1 cellular context compared by ENCODE assay signal in genomic region chr9:136711751-136712689, GRCh38.
A peak's percentile ranks its signal among the peaks of the same experiment; 100 is the strongest.
TF ChIP-seq lines count a peak whose summit lies in the region.

TSS of gene DIPK1B (plus strand) at chr9:136712572. CDS start at chr9:136712666, 94 bp downstream.

TF ChIP-seq in H1, 55 proteins besides CTCF, POLR2A, EP300 and RAD21 (continued from another document):
- TF ChIP-seq ATF2 (IDR thresholded peaks at IDR 0.05; ENCODE audit: low read length) (no peak), SIN3A (conservative IDR thresholded peaks at IDR 0.05 in 1 of 2, IDR thresholded peaks at IDR 0.05 in 1 of 2; ENCODE audit: low read depth in 1 of 2, low read length in 2 of 2) (no peak; a peak in 1 of 4 replicates), KDM4A (IDR thresholded peaks at IDR 0.05; ENCODE audit: low read depth, low read length, severe bottlenecking) (peak; percentile 87), ASH2L (IDR thresholded peaks at IDR 0.05; ENCODE audit: low read length) (peak; percentile 73), SP1 (IDR thresholded peaks at IDR 0.05; ENCODE audit: low read depth, low read length) (peak; percentile 12; the same call in 1 of the 2 replicates), CREB1 (IDR thresholded peaks at IDR 0.05) (no peak), ZNF274 (IDR thresholded peaks at IDR 0.05; ENCODE audit: borderline replicate concordance, extremely low read depth, low read length) (no peak), SAP30 (IDR thresholded peaks at IDR 0.05; ENCODE audit: insufficient read depth, insufficient replicate concordance, low read length) (no peak), EZH2 (IDR thresholded peaks at IDR 0.05; ENCODE audit: low read depth, low read length, severe bottlenecking) (no peak), BACH1 (IDR thresholded peaks at IDR 0.05; ENCODE audit: low read length) (peak; percentile 38; the same call in 1 of the 2 replicates), CEBPB (IDR thresholded peaks at IDR 0.05; ENCODE audit: low read depth, low read length) (no peak), EGR1 (IDR thresholded peaks at IDR 0.05; ENCODE audit: borderline replicate concordance, low read depth, low read length) (no peak), TCF12 (IDR thresholded peaks at IDR 0.05; ENCODE audit: low read depth, low read length) (no peak), SUZ12 (IDR thresholded peaks at IDR 0.05; ENCODE audit: low read length) (no peak), TAF7 (optimal IDR thresholded peaks at IDR 0.05; ENCODE audit: borderline replicate concordance, low read depth, low read length) (no peak), PHF8 (conservative IDR thresholded peaks at IDR 0.05; ENCODE audit: low read depth, low read length) (no peak; the same call in none of the 2 replicates), GABPA (IDR thresholded peaks at IDR 0.05; ENCODE audit: borderline replicate concordance, insufficient read depth, low read length) (no peak), JUND (IDR thresholded peaks at IDR 0.05; ENCODE audit: low read length) (no peak), USF2 (IDR thresholded peaks at IDR 0.05; ENCODE audit: low read length) (no peak), MAFK (IDR thresholded peaks at IDR 0.05; ENCODE audit: low read depth, low read length) (no peak), SIX5 (IDR thresholded peaks at IDR 0.05; ENCODE audit: low read depth, low read length) (no peak), RXRA (IDR thresholded peaks at IDR 0.05; ENCODE audit: insufficient read depth, low read depth, low read length) (no peak), POLR2AphosphoS5 (IDR thresholded peaks at IDR 0.05; ENCODE audit: low read depth, low read length) (no peak), CBX8 (IDR thresholded peaks at IDR 0.05; ENCODE audit: borderline replicate concordance, low read depth, low read length) (no peak), E2F6 (IDR thresholded peaks at IDR 0.05) (no peak), ATF3 (IDR thresholded peaks at IDR 0.05; ENCODE audit: insufficient read depth, low read depth, low read length) (no peak), CBX5 (IDR thresholded peaks at IDR 0.05; ENCODE audit: low read depth, low read length) (no peak), RFX5 (IDR thresholded peaks at IDR 0.05; ENCODE audit: borderline replicate concordance, low read depth, low read length) (no peak), YY1 (IDR thresholded peaks at IDR 0.05; ENCODE audit: low read depth, low read length) (no peak), FOSL1 (IDR thresholded peaks at IDR 0.05; ENCODE audit: insufficient read depth, low read depth, low read length) (no peak), HDAC2 (IDR thresholded peaks at IDR 0.05; ENCODE audit: borderline replicate concordance in 1 of 2, low read depth in 2 of 2, low read length in 2 of 2) (0 out of 4 replicates have a peak, but pooled peaks of 1 of the 2 experiments have one; percentile 23), CTBP2 (IDR thresholded peaks at IDR 0.05; ENCODE audit: borderline replicate concordance, insufficient read depth, insufficient read length, low read length) (no peak)
